In genomic region chr17:41380091-41380490, GRCh38 we compare ENCODE assay signal across 18 cellular contexts. TPM values are rescaled to one million over a fixed set of nuclear protein-coding genes. Genes with fewer than 3 reads are reported as not detected.
DNase-seq lines count a peak whose midpoint lies in the region; ATAC-seq and TF ChIP-seq lines count a peak whose summit lies in the region.
"Not testable (repeated sequence)": the region's sequence is repeated elsewhere in the genome, so short reads cannot be mapped to it uniquely, and the experiment has no call there.
"Had no signal": no experiment of that assay in that cellular context is flagged by ENCODE, and none has a peak within 500 bp of the region (broad histone marks: within the 10 kb centered on the region; RNA-seq: fewer than 3 reads in every experiment).

No MANE protein-coding gene starts in this region.

- in situ Hi-C loops in Caki2 (cut with HindIII; ENCODE audit: low pct_unique_long_range_greater_than_20kb, low sequenced_read_pairs): not testable (repeated sequence)

- not testable (repeated sequence) for H3K27me3 ChIP-seq in HCT116 (ENCODE audit: insufficient read depth, low read length); MG63

- BruUV-seq in HCT116 (replicated peaks; lab: Mats Ljungman, UMichigan): not testable (repeated sequence)

- not testable (repeated sequence) for H3K79me2 ChIP-seq in HCT116 (ENCODE audit: insufficient read depth, low read length)

- POLR2A ChIA-PET in HCT116 (lab: Charles Lee): not testable (repeated sequence)

- CTCF ChIA-PET in HCT116 (lab: Charles Lee): not testable (repeated sequence)

- not testable (repeated sequence) for H3K27ac ChIP-seq in HCT116 (ENCODE audit: low read depth, low read length)

- intact Hi-C loops in HCT116 (cut with micrococcal nuclease): not testable (repeated sequence)

- H3K9me3 ChIP-seq in HCT116 (ENCODE audit: control insufficient read depth in 1 of 2, insufficient read depth in 1 of 2, low read depth in 1 of 2, low read length in 2 of 2); MG63: not testable (repeated sequence)

- peaks cover 0 to 14% of the 10 kb centered on the region in 2 experiments; a peak in 2 of 4 replicates for H3K4me1 ChIP-seq in HCT116 (ENCODE audit: control insufficient read depth in 1 of 2, insufficient read depth in 2 of 2, low read length in 2 of 2)

- TF ChIP-seq POLR2A in HCT116 (IDR thresholded peaks at IDR 0.05; ENCODE audit: borderline replicate concordance, extremely low read depth, insufficient read depth, insufficient read length): not testable (repeated sequence)

- not testable (repeated sequence) for TF ChIP-seq RAD21 in HCT116 (IDR thresholded peaks at IDR 0.05; ENCODE audit: low read depth)

- H4K20me1 ChIP-seq in HCT116 (ENCODE audit: insufficient read depth): not testable (repeated sequence)

- peak overlapping the region; percentile 7; the same call in 1 of the 2 replicates for H3K4me2 ChIP-seq in HCT116 (ENCODE audit: low read length)

- not testable (repeated sequence) for H3K9me2 ChIP-seq in HCT116 (ENCODE audit: insufficient read depth)

- H3K36me3 ChIP-seq in HCT116 (ENCODE audit: control insufficient read depth in 1 of 2, insufficient read depth in 2 of 2, low read length in 2 of 2); MG63: not testable (repeated sequence)

- H2AFZ ChIP-seq in HCT116 (ENCODE audit: low read depth, low read length, poor library complexity, severe bottlenecking): peak overlapping the region; percentile 13

- peak; percentile 20; the same call in 1 of the 2 replicates for ATAC-seq in HCT116

- not testable (repeated sequence) for H3K9ac ChIP-seq in HCT116 (ENCODE audit: low read length)

- RAD21 ChIA-PET in HCT116 (lab: Charles Lee; ENCODE audit: low non-redundant PET in 1 of 2, low total read pairs in 2 of 2, uncharacterized antibody in 2 of 2, unreplicated experiment in 2 of 2): not testable (repeated sequence)

- not testable (repeated sequence) for TF ChIP-seq CTCF in HCT116 (IDR thresholded peaks at IDR 0.05 in 2 of 3, conservative IDR thresholded peaks at IDR 0.05 in 1 of 3; ENCODE audit: borderline replicate concordance in 1 of 3, insufficient read depth in 1 of 3, low read depth in 2 of 3, low read length in 2 of 3); choroid plexus epithelial cell (conservative IDR thresholded peaks at IDR 0.05; ENCODE audit: low read depth, low read length); fibroblast of villous mesenchyme (IDR thresholded peaks at IDR 0.05; ENCODE audit: insufficient read depth, low read depth, low read length)

- DNase-seq in Caki2 (ENCODE audit: low read depth) (peak; percentile 84), MG63 (peak; percentile 76), T1000 (lab: John Stamatoyannopoulos, UW) (peak; percentile 72), choroid plexus epithelial cell (ENCODE audit: low read depth) (peak; percentile 74), fibroblast of villous mesenchyme (ENCODE audit: low read depth) (peak; percentile 78), non-pigmented ciliary epithelial cell (ENCODE audit: low read depth) (peak; percentile 60)
- DNase-seq in HCT116 (ENCODE audit: low read depth, low spot score): not testable (repeated sequence)

- not testable (repeated sequence) for H3K4me3 ChIP-seq in HCT116 (replicated peaks in 1 of 2; ENCODE audit: low read depth in 1 of 2, low read length in 2 of 2); MG63; choroid plexus epithelial cell (ENCODE audit: low read depth, low read length); fibroblast of villous mesenchyme (ENCODE audit: low read depth, low read length)

RNA-seq across cellular contexts. Expression of gene KRT34, which starts 2.0 kb away (rescaled TPM):
- total RNA-seq in Caki2 (2014; rRNA removed; shearing (Covaris generic); ENCODE audit: low replicate concordance): 0.20 TPM in 1 of 2 replicates, not detected in the other
- total RNA-seq in HCT116 (2021; ENCODE audit: unreplicated experiment) (not detected), fibroblast of villous mesenchyme (26.7 and 28.9 TPM in 2 replicates)
- polyA plus RNA-seq in HCT116 (2012): 0.10 and 0.41 TPM in 2 replicates
- 0.49 TPM in 1 of 2 replicates, not detected in the other for total RNA-seq in MG63 (2014; rRNA removed; shearing (Covaris generic); ENCODE audit: low replicate concordance)
- total RNA-seq: activated T-helper 1 cell treated with anti-CD3 and anti-CD28 coated beads, Interleukin-12 subunit alpha, Interleukin-12 subunit beta, Interleukin-2, Interleukin-4 antibody, amounts not matched to agents 30 ng/mL and 10 ng/mL and 1 ng/mL, durations not matched to agents 14 hours and 24 hours and 36 hours; Calu3; kidney; lung; posterior vena cava; Right ventricle myocardium superior; sigmoid colon; stomach; tibial nerve had no signal
- polyA plus RNA-seq: IgD-negative memory B cell, lung, sigmoid colon had no signal

RNA-seq across cellular contexts. Expression of gene KRT33B, which starts 10.5 kb away (rescaled TPM):
- not detected in 2 replicates for total RNA-seq in Caki2 (2014; rRNA removed; shearing (Covaris generic); ENCODE audit: low replicate concordance)
- not detected for total RNA-seq in HCT116 (2021; ENCODE audit: unreplicated experiment)
- 0.06 TPM in 1 of 2 replicates, not detected in the other for polyA plus RNA-seq in HCT116 (2012)
- 0.17 and 2.0 TPM in 2 replicates for total RNA-seq in MG63 (2014; rRNA removed; shearing (Covaris generic); ENCODE audit: low replicate concordance)
- under 0.01 and 0.32 TPM in 2 replicates for total RNA-seq in fibroblast of villous mesenchyme
- total RNA-seq: activated T-helper 1 cell treated with anti-CD3 and anti-CD28 coated beads, Interleukin-12 subunit alpha, Interleukin-12 subunit beta, Interleukin-2, Interleukin-4 antibody, amounts not matched to agents 30 ng/mL and 10 ng/mL and 1 ng/mL, durations not matched to agents 14 hours and 24 hours and 36 hours; Calu3; kidney; lung; posterior vena cava; Right ventricle myocardium superior; sigmoid colon; stomach; tibial nerve had no signal
- polyA plus RNA-seq: IgD-negative memory B cell, lung, sigmoid colon, stomach had no signal

RNA-seq across cellular contexts. Expression of gene KRT31, which starts 17.3 kb away (rescaled TPM):
- total RNA-seq in Caki2 (2014; rRNA removed; shearing (Covaris generic); ENCODE audit: low replicate concordance): not detected in 2 replicates
- total RNA-seq in HCT116 (2021; ENCODE audit: unreplicated experiment): not detected
- 0.09 and 0.20 TPM in 2 replicates for polyA plus RNA-seq in HCT116 (2012)
- total RNA-seq in MG63 (2014; rRNA removed; shearing (Covaris generic); ENCODE audit: low replicate concordance): not detected in 2 replicates
- total RNA-seq in fibroblast of villous mesenchyme: not detected in 2 replicates
- total RNA-seq: activated T-helper 1 cell treated with anti-CD3 and anti-CD28 coated beads, Interleukin-12 subunit alpha, Interleukin-12 subunit beta, Interleukin-2, Interleukin-4 antibody, amounts not matched to agents 30 ng/mL and 10 ng/mL and 1 ng/mL, durations not matched to agents 14 hours and 24 hours and 36 hours; Calu3; kidney; lung; posterior vena cava; Right ventricle myocardium superior; sigmoid colon; stomach; tibial nerve had no signal
- polyA plus RNA-seq: IgD-negative memory B cell, sigmoid colon had no signal

RNA-seq across cellular contexts. Expression of gene KRT33A, which starts 29.5 kb away (rescaled TPM):
- total RNA-seq in Caki2 (2014; rRNA removed; shearing (Covaris generic); ENCODE audit: low replicate concordance): not detected in 2 replicates
- total RNA-seq in HCT116 (2021; ENCODE audit: unreplicated experiment) (not detected), fibroblast of villous mesenchyme (not detected in 2 replicates)
- not detected in 2 replicates for polyA plus RNA-seq in HCT116 (2012)
- not detected in 2 replicates for total RNA-seq in MG63 (2014; rRNA removed; shearing (Covaris generic); ENCODE audit: low replicate concordance)
- total RNA-seq: activated T-helper 1 cell treated with anti-CD3 and anti-CD28 coated beads, Interleukin-12 subunit alpha, Interleukin-12 subunit beta, Interleukin-2, Interleukin-4 antibody, amounts not matched to agents 30 ng/mL and 10 ng/mL and 1 ng/mL, durations not matched to agents 14 hours and 24 hours and 36 hours; Calu3; dorsolateral prefrontal cortex; kidney; lung; posterior vena cava; Right ventricle myocardium superior; sigmoid colon; stomach; tibial nerve had no signal
- polyA plus RNA-seq: IgD-negative memory B cell, lung, sigmoid colon had no signal

RNA-seq across cellular contexts. Expression of gene KRT37, which starts 44.3 kb away (rescaled TPM):
- not detected in 2 replicates for total RNA-seq in Caki2 (2014; rRNA removed; shearing (Covaris generic); ENCODE audit: low replicate concordance)
- total RNA-seq in HCT116 (2021; ENCODE audit: unreplicated experiment) (not detected), fibroblast of villous mesenchyme (not detected in 2 replicates)
- polyA plus RNA-seq in HCT116 (2012): 0.07 and 0.20 TPM in 2 replicates
- total RNA-seq in MG63 (2014; rRNA removed; shearing (Covaris generic); ENCODE audit: low replicate concordance): not detected in 2 replicates
- total RNA-seq: activated T-helper 1 cell treated with anti-CD3 and anti-CD28 coated beads, Interleukin-12 subunit alpha, Interleukin-12 subunit beta, Interleukin-2, Interleukin-4 antibody, amounts not matched to agents 30 ng/mL and 10 ng/mL and 1 ng/mL, durations not matched to agents 14 hours and 24 hours and 36 hours; Calu3; dorsolateral prefrontal cortex; kidney; lung; posterior vena cava; Right ventricle myocardium superior; sigmoid colon; stomach; tibial nerve had no signal
- polyA plus RNA-seq: IgD-negative memory B cell, lung, sigmoid colon, stomach had no signal

Comparison
In these comparisons a context has a peak if more than half of its experiments do, and no peak if none do; other contexts are left out.
1. RNA of gene KRT34, which starts 2.0 kb away (total RNA-seq): 26.7 to 28.9 TPM in fibroblast of villous mesenchyme; 0.49 TPM in MG63, 0.20 TPM in Caki2 and not detected in HCT116 (single experiment); every median in the first group is over 10 times any median in the second.